32 cellular contexts compared by ENCODE assay signal in genomic region chrX:65862638-65863037, GRCh38.
"Had no signal": no experiment of that assay in that cellular context is flagged by ENCODE, and none has a peak within 500 bp of the region (broad histone marks: within the 10 kb centered on the region; RNA-seq: fewer than 3 reads in every experiment).

No MANE protein-coding gene starts in this region.

- H3K4me3 Mint-ChIP-seq: activated CD4-positive, alpha-beta memory T cell treated with anti-CD3 and anti-CD28 coated beads, Interleukin-2, amount 10 ng/mL, durations not matched to agents 7 days and 5 days; activated naive CD4-positive, alpha-beta T cell treated with anti-CD3 and anti-CD28 coated beads, Interleukin-2, amount 50 U/mL, for 24 hours; activated naive CD8-positive, alpha-beta T cell treated with anti-CD3 and anti-CD28 coated beads, Interleukin-2, amount 10 ng/mL, durations not matched to agents 7 days and 5 days; brain had no signal

- H3K27ac ChIP-seq: KMS-11, SJSA1, WERI-Rb-1 had no signal

- H3K4me1 Mint-ChIP-seq: brain had no signal

- H3K4me2 ChIP-seq: KMS-11, SK-N-SH had no signal

- H3K27me3 ChIP-seq: SJSA1 had no signal

- H3K27me3 Mint-ChIP-seq: activated CD4-positive, alpha-beta memory T cell treated with anti-CD3 and anti-CD28 coated beads, Interleukin-2, amount 10 ng/mL, durations not matched to agents 7 days and 5 days; activated CD8-positive, alpha-beta memory T cell treated with anti-CD3 and anti-CD28 coated beads, Interleukin-2, amount 10 ng/mL, durations not matched to agents 7 days and 5 days; activated naive CD4-positive, alpha-beta T cell treated with anti-CD3 and anti-CD28 coated beads, Interleukin-2, amount 50 U/mL, for 24 hours; activated naive CD8-positive, alpha-beta T cell treated with anti-CD3 and anti-CD28 coated beads, Interleukin-2, amount 10 ng/mL, durations not matched to agents 7 days and 5 days had no signal

- H3K36me3 ChIP-seq: SJSA1, WERI-Rb-1 had no signal

- H3K27ac Mint-ChIP-seq: activated CD4-positive, alpha-beta memory T cell treated with anti-CD3 and anti-CD28 coated beads, Interleukin-2, amount 10 ng/mL, durations not matched to agents 7 days and 5 days; activated CD8-positive, alpha-beta memory T cell treated with anti-CD3 and anti-CD28 coated beads, Interleukin-2, amount 10 ng/mL, durations not matched to agents 7 days and 5 days; activated naive CD8-positive, alpha-beta T cell treated with anti-CD3 and anti-CD28 coated beads, Interleukin-2, amount 10 ng/mL, durations not matched to agents 7 days and 5 days; brain had no signal

- H3K4me1 ChIP-seq: SJSA1 had no signal

- DNase-seq: activated CD4-positive, alpha-beta memory T cell treated with anti-CD3 and anti-CD28 coated beads, Interleukin-2, amount 10 ng/mL, durations not matched to agents 7 days and 5 days; activated CD4-positive, alpha-beta T cell treated with anti-CD3 and anti-CD28 coated beads for 1 hour; activated CD4-positive, alpha-beta T cell treated with anti-CD3 and anti-CD28 coated beads for 48 hours; activated CD4-positive, CD25-positive, alpha-beta regulatory T cell; activated CD8-positive, alpha-beta memory T cell treated with anti-CD3 and anti-CD28 coated beads for 24 hours; activated CD8-positive, alpha-beta memory T cell treated with anti-CD3 and anti-CD28 coated beads, Interleukin-2, amount 10 ng/mL, durations not matched to agents 7 days and 5 days; activated CD8-positive, alpha-beta memory T cell treated with anti-CD3 and anti-CD28 coated beads, Interleukin-2, amount 50 U/mL, for 48 hours; activated effector memory CD4-positive, alpha-beta T cell treated with Interleukin-2 at 50 U/mL for 16 hours; activated naive CD8-positive, alpha-beta T cell treated with anti-CD3 and anti-CD28 coated beads, Interleukin-2, amount 10 ng/mL, durations not matched to agents 7 days and 5 days; activated T-cell treated with anti-CD3 and anti-CD28 coated beads, Interleukin-2, amount 50 U/mL, for 48 hours; caudate nucleus; cerebellar nuclear complex; NCI-H1105; NCI-H1417 treated with DMSO at 0.1 percent for 48 hours; NCI-H187 treated with DMSO at 0.1 percent for 48 hours; NCI-H2081; NCI-H2171 treated with DMSO at 0.1 percent for 48 hours; NCI-H2227 treated with DMSO at 0.1 percent for 48 hours; NCI-H446; NCI-H510A treated with DMSO at 0.1 percent for 48 hours; NCI-H526 treated with DMSO at 0.1 percent for 48 hours; NCI-H774; SHP77 treated with DMSO at 0.1 percent for 48 hours; SK-N-SH; T-helper 1 cell; T1000; WERI-Rb-1 had no signal

- H3K36me3 Mint-ChIP-seq: activated naive CD4-positive, alpha-beta T cell treated with anti-CD3 and anti-CD28 coated beads, Interleukin-2, amount 50 U/mL, for 24 hours; brain had no signal

- H3K9ac ChIP-seq: KMS-11, SK-N-SH had no signal

- H3K9me3 ChIP-seq: SJSA1, SK-N-SH had no signal

- H3K9me3 Mint-ChIP-seq: activated CD4-positive, alpha-beta memory T cell treated with anti-CD3 and anti-CD28 coated beads, Interleukin-2, amount 10 ng/mL, durations not matched to agents 7 days and 5 days; activated naive CD4-positive, alpha-beta T cell treated with anti-CD3 and anti-CD28 coated beads, Interleukin-2, amount 50 U/mL, for 24 hours had no signal

- ATAC-seq: activated CD8-positive, alpha-beta memory T cell treated with anti-CD3 and anti-CD28 coated beads, Interleukin-2, amount 10 ng/mL, durations not matched to agents 7 days and 5 days; Panc1 had no signal

- H3K4me3 ChIP-seq: SJSA1 had no signal
